Comparison of ENCODE assay signal across 13 cellular contexts in the genomic region with DNA sequence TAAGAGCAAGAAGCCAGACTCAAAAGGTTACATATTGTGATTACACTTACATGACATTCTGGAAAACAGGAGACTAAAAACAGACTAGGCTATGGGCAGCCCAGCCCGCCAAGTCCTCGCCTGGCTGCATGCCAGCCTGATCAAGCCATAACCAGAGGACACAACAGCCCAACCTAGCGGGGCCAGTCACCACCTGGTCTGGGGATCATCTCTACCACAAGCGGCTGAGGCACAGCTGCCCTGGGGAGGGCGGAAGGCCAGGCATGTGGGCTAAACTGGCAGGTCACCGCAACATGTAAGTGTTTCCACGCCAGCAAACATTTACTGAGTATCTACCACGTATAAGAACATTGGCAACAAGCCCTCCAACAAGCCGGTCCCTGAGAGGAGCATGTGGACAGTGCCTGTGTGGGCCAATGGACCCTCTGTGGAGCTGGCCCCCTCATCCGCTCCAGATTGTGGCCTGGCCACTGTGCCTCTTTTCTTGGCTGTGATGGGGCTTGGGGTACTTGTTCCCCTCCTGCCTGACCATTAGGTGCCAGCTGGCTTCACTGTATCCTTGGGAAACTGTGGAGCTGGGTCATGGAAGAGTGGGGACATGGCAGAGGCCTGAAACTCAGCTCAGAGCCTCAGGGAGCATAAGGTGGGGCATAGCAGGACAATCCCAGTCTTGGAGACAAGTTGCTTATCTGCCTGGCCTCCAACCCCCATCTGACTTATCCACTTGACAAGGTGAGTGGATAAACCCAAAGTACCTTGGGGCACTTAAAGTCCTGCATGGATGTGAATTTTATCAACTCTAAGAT. TPM values are rescaled to one million over a fixed set of nuclear protein-coding genes. Genes with fewer than 3 reads are reported as not detected.
A peak's percentile ranks its signal among the peaks of the same experiment; 100 is the strongest.
DNase-seq lines count a peak whose midpoint lies in the region; ATAC-seq and TF ChIP-seq lines count a peak whose summit lies in the region.
"Had no signal": no experiment of that assay in that cellular context is flagged by ENCODE, and none has a peak within 500 bp of the region (broad histone marks: within the 10 kb centered on the region; RNA-seq: fewer than 3 reads in every experiment).

No MANE protein-coding gene starts in this region.

- DNase-seq in NAMALWA (ENCODE audit: low spot score): peak; percentile 52
- DNase-seq in cerebellar cortex (ENCODE audit: low spot score): peak; percentile 70
- DNase-seq in memory B cell (ENCODE audit: low spot score in 2 of 2): no peak
- DNase-seq in T-helper 2 cell: no peak
- no peak for DNase-seq in CD1c-positive myeloid dendritic cell (ENCODE audit: extremely low spot score)
- DNase-seq in activated naive CD4-positive, alpha-beta T cell treated with anti-CD3 and anti-CD28 coated beads for 36 hours: no peak
- DNase-seq: activated CD4-positive, alpha-beta T cell treated with anti-CD3 and anti-CD28 coated beads for 4 hours; Caco-2; effector CD4-positive, alpha-beta T cell had no signal

- peak overlapping the region; percentile 24 for H3K27ac Mint-ChIP-seq in memory B cell
- no peak overlapping the region for H3K27ac Mint-ChIP-seq in activated naive CD4-positive, alpha-beta T cell treated with anti-CD3 and anti-CD28 coated beads for 36 hours
- H3K27ac Mint-ChIP-seq: IgD-negative memory B cell, neural progenitor cell had no signal

- TF ChIP-seq CTCF in 22Rv1 (IDR thresholded peaks at IDR 0.05): no peak

- H3K4me1 Mint-ChIP-seq in memory B cell: peaks cover 38% of the 10 kb centered on the region
- H3K4me1 Mint-ChIP-seq in activated naive CD4-positive, alpha-beta T cell treated with anti-CD3 and anti-CD28 coated beads for 36 hours (ENCODE audit: low read depth): peaks cover 48% of the 10 kb centered on the region
- H3K4me1 Mint-ChIP-seq: neural progenitor cell had no signal

- ATAC-seq in memory B cell (ENCODE audit: low read depth) (no peak), GM18517 (IDR thresholded peaks at IDR 0.05; ENCODE audit: unreplicated experiment) (no peak)

- intact Hi-C loops in activated naive CD4-positive, alpha-beta T cell treated with anti-CD3 and anti-CD28 coated beads for 36 hours (cut with micrococcal nuclease): no loop called here

- peaks cover 18% of the 10 kb centered on the region for H3K36me3 Mint-ChIP-seq in memory B cell
- H3K36me3 Mint-ChIP-seq in activated naive CD4-positive, alpha-beta T cell treated with anti-CD3 and anti-CD28 coated beads for 36 hours (ENCODE audit: low read depth): peaks cover 3% of the 10 kb centered on the region
- H3K36me3 Mint-ChIP-seq: IgD-negative memory B cell had no signal

- no peaks in the 10 kb centered on the region for H3K27me3 Mint-ChIP-seq in memory B cell
- H3K27me3 Mint-ChIP-seq in activated naive CD4-positive, alpha-beta T cell treated with anti-CD3 and anti-CD28 coated beads for 36 hours (ENCODE audit: low read depth): no peaks in the 10 kb centered on the region
- H3K27me3 Mint-ChIP-seq: IgD-negative memory B cell had no signal

- CTCF ChIA-PET in activated naive CD4-positive, alpha-beta T cell treated with anti-CD3 and anti-CD28 coated beads for 36 hours (lab: Charles Lee): interaction anchor here (0.7 kb wide), 1 partner anchor 429 kb away, joined by 4 read pairs; no protein-coding TSS in a partner anchor

- no peak overlapping the region for H3K4me3 Mint-ChIP-seq in memory B cell
- no peak overlapping the region for H3K4me3 Mint-ChIP-seq in activated naive CD4-positive, alpha-beta T cell treated with anti-CD3 and anti-CD28 coated beads for 36 hours
- H3K4me3 Mint-ChIP-seq: IgD-negative memory B cell, neural progenitor cell had no signal

- H3K27ac ChIP-seq in 22Rv1: 0 out of 2 replicates have a peak overlapping the region, but pooled peaks have one; percentile 5
- H3K27ac ChIP-seq: neural progenitor cell had no signal

- H3K9me3 Mint-ChIP-seq in memory B cell: no peaks in the 10 kb centered on the region
- H3K9me3 Mint-ChIP-seq in activated naive CD4-positive, alpha-beta T cell treated with anti-CD3 and anti-CD28 coated beads for 36 hours: no peaks in the 10 kb centered on the region
- H3K9me3 Mint-ChIP-seq: IgD-negative memory B cell had no signal

RNA-seq across cellular contexts. Expression of a gene that starts 9.0 kb away (rescaled TPM):
- total RNA-seq in activated naive CD4-positive, alpha-beta T cell treated with anti-CD3 and anti-CD28 coated beads for 36 hours: 10 to 100 TPM; 54.2 to 62.5 TPM

Comparison
In these comparisons a context has a peak if more than half of its experiments do, and no peak if none do; other contexts are left out.
1. DNase-seq: peak in NAMALWA (single experiment) and cerebellar cortex (single experiment); none in memory B cell (0 of 2), T-helper 2 cell (0 of 5), CD1c-positive myeloid dendritic cell (single experiment) and activated naive CD4-positive, alpha-beta T cell treated with anti-CD3 and anti-CD28 coated beads for 36 hours (single experiment).